14 cellular contexts compared by ENCODE assay signal in genomic region chr20:2955257-2955950, GRCh38.
DNase-seq lines count a peak whose midpoint lies in the region; ATAC-seq, FAIRE-seq and TF ChIP-seq lines count a peak whose summit lies in the region.
"Had no signal": no experiment of that assay in that cellular context is flagged by ENCODE, and none has a peak within 500 bp of the region (broad histone marks: within the 10 kb centered on the region; RNA-seq: fewer than 3 reads in every experiment).

No MANE protein-coding gene starts in this region.

- TF ChIP-seq CTCF in GM12878 (IDR thresholded peaks at IDR 0.05 in 2 of 3, conservative IDR thresholded peaks at IDR 0.05 in 1 of 3; ENCODE audit: control insufficient read depth in 2 of 3, extremely low read depth in 1 of 3, insufficient read depth in 1 of 3, low read depth in 3 of 3, low read length in 3 of 3): no peak

- no peak overlapping the region for H3K4me3 ChIP-seq in GM12878

- no peaks in the 10 kb centered on the region for H3K9me3 ChIP-seq in GM12878 (replicated peaks; ENCODE audit: control insufficient read depth, insufficient read depth, low read length)

- POLR2A ChIA-PET in GM12878 (lab: Charles Lee): no interaction called here

- intact Hi-C loops in GM12878 (cut with micrococcal nuclease; ENCODE audit: unreplicated experiment): no loop called here

- RAD21 ChIA-PET in GM12878 (lab: Charles Lee; ENCODE audit: unreplicated experiment): no interaction called here

- SMC1A ChIA-PET in GM12878 (lab: Charles Lee; ENCODE audit: uncharacterized antibody, unreplicated experiment): interaction anchor here (0.6 to 2.0 kb wide), 4 partner anchors 10 to 91 kb away, joined by 3 to 5 read pairs (median 4); no protein-coding TSS in a partner anchor

- H3K27ac ChIP-seq in GM12878 (ENCODE audit: control insufficient read depth, insufficient read depth): peak overlapping the region; percentile 7; the same call in 1 of the 2 replicates

- DNase-seq in Ammon's horn (ENCODE audit: low spot score) (peak; percentile 81), GM12878 (ENCODE audit: low read depth, low spot score) (no peak), mesenteric fat pad (ENCODE audit: low spot score) (no peak), NOMO-1 treated with DMSO at 0.1 percent for 48 hours (lab: John Stamatoyannopoulos, UW; ENCODE audit: unreplicated experiment) (no peak), foreskin melanocyte (no peak), C1 segment of cervical spinal cord (lab: John Stamatoyannopoulos, UW) (no peak)
- DNase-seq: CD4-positive, alpha-beta T cell; occipital lobe; T1000 had no signal

- no peak for TF ChIP-seq EP300 in GM12878 (IDR thresholded peaks at IDR 0.05; ENCODE audit: borderline replicate concordance in 1 of 2, control insufficient read depth in 1 of 2, low read depth in 2 of 2, low read length in 2 of 2)

- no TSS peak for BruUV-seq in GM12878 (replicated peaks; lab: Mats Ljungman, UMichigan)

- peak overlapping the region; percentile 13; the same call in 1 of the 2 replicates for H3K4me2 ChIP-seq in GM12878 (ENCODE audit: control insufficient read depth, insufficient read depth)

- no peak for TF ChIP-seq RAD21 in GM12878 (IDR thresholded peaks at IDR 0.05; ENCODE audit: insufficient read depth, low read depth, low read length)

- H3K4me1 ChIP-seq in GM12878 (ENCODE audit: control insufficient read depth, insufficient read depth, low read length): peaks cover 6% of the 10 kb centered on the region

- H3K79me2 ChIP-seq in GM12878 (ENCODE audit: control insufficient read depth, insufficient read depth, low read length): no peaks in the 10 kb centered on the region

- H3K9ac ChIP-seq in GM12878 (ENCODE audit: control insufficient read depth, insufficient read depth, low read length): no peak overlapping the region

- H4K20me1 ChIP-seq in GM12878 (ENCODE audit: control insufficient read depth, insufficient read depth): no peaks in the 10 kb centered on the region

- no peaks in the 10 kb centered on the region for H3K27me3 ChIP-seq in GM12878 (replicated peaks in 1 of 2; ENCODE audit: control insufficient read depth in 2 of 2, insufficient read depth in 2 of 2, low read length in 1 of 2)

- FAIRE-seq in GM12878 (lab: Jason Lieb, UNC): peak; percentile 77
- FAIRE-seq: endothelial cell of umbilical vein, GM18507, islet of Langerhans had no signal

- ATAC-seq in GM18517 (IDR thresholded peaks at IDR 0.05; ENCODE audit: unreplicated experiment) (peak; percentile 86), HG03460 (IDR thresholded peaks at IDR 0.05; ENCODE audit: unreplicated experiment) (peak; percentile 49), GM12878 (peak; percentile 48)

- CTCF ChIA-PET in GM12878 (lab: Yijun Ruan, JAX): interaction anchor here (1.2 to 1.5 kb wide), 2 partner anchors 25 to 45 kb away, joined by 3 read pairs; no protein-coding TSS in a partner anchor

- peaks cover 3 to 4% of the 10 kb centered on the region in 2 experiments; a peak in 3 of 4 replicates for H3K36me3 ChIP-seq in GM12878 (ENCODE audit: control insufficient read depth in 2 of 2, insufficient read depth in 2 of 2, low read length in 1 of 2)

- in situ Hi-C loops in GM12878 (cut with MboI): no loop called here

- no peak for TF ChIP-seq POLR2A in GM12878 (IDR thresholded peaks at IDR 0.05; ENCODE audit: low read depth, low read length)

- H2AFZ ChIP-seq in GM12878 (ENCODE audit: control insufficient read depth, low read depth, low read length): no peak overlapping the region

TF ChIP-seq in GM12878, 131 proteins besides CTCF, POLR2A, EP300 and RAD21:
- TF ChIP-seq ELK1 (IDR thresholded peaks at IDR 0.05; ENCODE audit: low read depth, low read length) (no peak), CHD4 (IDR thresholded peaks at IDR 0.05) (0 out of 2 replicates have a peak, but pooled peaks have one; percentile 66), NR2C1 (IDR thresholded peaks at IDR 0.05) (no peak), STAT3 (IDR thresholded peaks at IDR 0.05; ENCODE audit: low read depth, low read length) (no peak)
